ENCODE assay signal across 8 cellular contexts in genomic region chr3:129314757-129315385, GRCh38. TPM values are rescaled to one million over a fixed set of nuclear protein-coding genes. Genes with fewer than 3 reads are reported as not detected.
DNase-seq lines count a peak whose midpoint lies in the region; ATAC-seq, FAIRE-seq and TF ChIP-seq lines count a peak whose summit lies in the region.

No MANE protein-coding gene starts in this region.

- TF ChIP-seq EP300 in A549 (IDR thresholded peaks at IDR 0.05) = no peak

- FAIRE-seq in A549 (lab: Jason Lieb, UNC) = no peak

- peak; percentile 73 to 80 for DNase-seq in A549 (ENCODE audit: low read depth in 1 of 2, low spot score in 1 of 2)
- peak; percentile 60 to 91 (median 77) for DNase-seq in Peyer's patch
- peak; percentile 42 for DNase-seq in activated naive CD4-positive, alpha-beta T cell treated with anti-CD3 and anti-CD28 coated beads, Interleukin-2, amount 50 U/mL, for 16 hours
- DNase-seq in foreskin keratinocyte = peak; percentile 40 to 75
- DNase-seq in natural killer cell = peak; percentile 42
- peak; percentile 93 for DNase-seq in testis

- peaks cover 15% of the 10 kb centered on the region for H3K4me1 ChIP-seq in A549
- H3K4me1 ChIP-seq in Peyer's patch = peaks cover 3 to 24% (median 15%) of the 10 kb centered on the region in 4 donors
- peaks cover 9% of the 10 kb centered on the region for H3K4me1 ChIP-seq in foreskin keratinocyte
- peaks cover 21% of the 10 kb centered on the region for H3K4me1 ChIP-seq in testis

- POLR2A ChIA-PET in A549 (lab: Yijun Ruan, JAX) = interaction anchor here (1.5 to 2.2 kb wide), 2 partner anchors 35 to 261 kb away, joined by 3 to 6 read pairs; no protein-coding TSS in a partner anchor

- ATAC-seq in A549 (peak in 1 of 2 experiments; percentile 60; a peak in 3 of 6 replicates), GM18520 (IDR thresholded peaks at IDR 0.05; ENCODE audit: unreplicated experiment) (peak; percentile 22), foreskin keratinocyte (peak; percentile 0), natural killer cell (peak; percentile 17 to 31 (median 17))

- no peaks in the 10 kb centered on the region for H3K9me3 Mint-ChIP-seq in natural killer cell

- H3K27me3 ChIP-seq in Peyer's patch (no peaks in the 10 kb centered on the region), foreskin keratinocyte (no peaks in the 10 kb centered on the region), testis (no peaks in the 10 kb centered on the region)

- intact Hi-C loops in natural killer cell (cut with micrococcal nuclease) (no loop called here), testis (cut with DNase I; ENCODE audit: low total_unique reads) (loop anchor here (5.0 kb wide), 1 partner anchor 38 kb away; the partner anchor contains the start of gene HMCES)

- peak overlapping the region; percentile 99 for H3K4me2 ChIP-seq in A549

- under 1% methylated on average over 44 of the region's 59 CpGs for WGBS in A549 (ENCODE audit: missing lambda C conversion rate)
- 0 to 1% methylated on average over 5 to 58 of the region's 59 CpGs for WGBS in testis, 2 donors

- peak overlapping the region; percentile 97 for H3K4me3 ChIP-seq in A549
- H3K4me3 ChIP-seq in Peyer's patch = peak overlapping the region; percentile 70 to 77 (median 74)
- peak overlapping the region; percentile 68 to 93 for H3K4me3 ChIP-seq in testis

- H3K27me3 Mint-ChIP-seq in natural killer cell (ENCODE audit: low read depth in 2 of 2) = no peaks in the 10 kb centered on the region

- H3K4me3 Mint-ChIP-seq in natural killer cell = peak overlapping the region; percentile 87

- TF ChIP-seq CTCF in A549 (IDR thresholded peaks at IDR 0.05) (no peak), LNCAP (IDR thresholded peaks at IDR 0.05) (peak; percentile 25; the same call in 1 of the 2 replicates), Peyer's patch (IDR thresholded peaks at IDR 0.05) (no peak), foreskin keratinocyte (conservative IDR thresholded peaks at IDR 0.05) (peak; percentile 51), natural killer cell (IDR thresholded peaks at IDR 0.05) (no peak), testis (IDR thresholded peaks at IDR 0.05) (peak in 1 of 3 experiments; percentile 26)

- TF ChIP-seq RAD21 in A549 (conservative IDR thresholded peaks at IDR 0.05 in 1 of 2, IDR thresholded peaks at IDR 0.05 in 1 of 2) = 0 out of 5 replicates have a peak, but pooled peaks of 1 of the 2 experiments have one; percentile 9

- no peaks in the 10 kb centered on the region for H3K36me3 ChIP-seq in Peyer's patch
- no peaks in the 10 kb centered on the region for H3K36me3 ChIP-seq in testis (ENCODE audit: low read depth, missing control alignments)

- no peaks in the 10 kb centered on the region for H3K9me3 ChIP-seq in A549
- no peaks in the 10 kb centered on the region for H3K9me3 ChIP-seq in Peyer's patch
- no peaks in the 10 kb centered on the region for H3K9me3 ChIP-seq in testis

- peaks cover 24 to 60% of the 10 kb centered on the region in 2 donors for H3K4me1 Mint-ChIP-seq in natural killer cell

- H3K36me3 Mint-ChIP-seq in natural killer cell = no peaks in the 10 kb centered on the region

- TF ChIP-seq POLR2A in A549 (IDR thresholded peaks at IDR 0.05; ENCODE audit: low read length) (no peak), Peyer's patch (IDR thresholded peaks at IDR 0.05) (peak in 1 of 2 donors; percentile 15), testis (IDR thresholded peaks at IDR 0.05) (no peak)

- H3K27ac Mint-ChIP-seq in natural killer cell = peak overlapping the region; percentile 18 to 86

- H3K27ac ChIP-seq in A549 (peak overlapping the region; percentile 93 to 99), Peyer's patch (peak overlapping the region; percentile 78 to 90 (median 88)), foreskin keratinocyte (peak overlapping the region; percentile 92), testis (peak overlapping the region; percentile 89 to 91)

- CTCF ChIA-PET in A549 (lab: Yijun Ruan, JAX) = interaction anchor here (0.6 to 2.4 kb wide), 9 partner anchors 8 to 153 kb away, joined by 3 to 12 read pairs (median 4); no protein-coding TSS in a partner anchor

TF ChIP-seq in A549, 52 proteins besides CTCF, POLR2A, EP300 and RAD21:
- TF ChIP-seq E2F6 (IDR thresholded peaks at IDR 0.05; ENCODE audit: borderline replicate concordance, low read depth) (no peak), CBX2 (IDR thresholded peaks at IDR 0.05; ENCODE audit: borderline replicate concordance, low read depth) (no peak), JUN (IDR thresholded peaks at IDR 0.05) (peak in 1 of 2 experiments; percentile 48; a peak in 2 of 5 replicates), TP53 (CRISPR knock-in tag; IDR thresholded peaks at IDR 0.05) (no peak), ZFP36 (IDR thresholded peaks at IDR 0.05; ENCODE audit: borderline replicate concordance, partially characterized antibody) (no peak), REST (IDR thresholded peaks at IDR 0.05) (0 out of 2 replicates have a peak, but pooled peaks have one; percentile 28), ZNF302 (CRISPR knock-in tag; IDR thresholded peaks at IDR 0.05) (no peak), RFX5 (IDR thresholded peaks at IDR 0.05) (peak; percentile 80; the same call in 1 of the 2 replicates), MAX (IDR thresholded peaks at IDR 0.05) (0 out of 2 replicates have a peak, but pooled peaks have one; percentile 18), CBX8 (IDR thresholded peaks at IDR 0.05) (no peak), EHMT2 (IDR thresholded peaks at IDR 0.05; ENCODE audit: low read depth) (no peak), RNF2 (IDR thresholded peaks at IDR 0.05; ENCODE audit: borderline replicate concordance, low read depth) (no peak), ESRRA (IDR thresholded peaks at IDR 0.05; ENCODE audit: borderline replicate concordance, low read length) (no peak), CHD4 (IDR thresholded peaks at IDR 0.05; ENCODE audit: borderline replicate concordance) (no peak), MAZ (IDR thresholded peaks at IDR 0.05; ENCODE audit: borderline replicate concordance, low read depth, low read length) (no peak)

RNA-seq across cellular contexts. Expression of gene HMCES, which starts 36.2 kb away (rescaled TPM):
- polyA plus RNA-seq in A549 (2011; rRNA removed) = 35.2 and 38.3 TPM in 2 replicates
- polyA plus RNA-seq in A549 (2012; cell fraction: cytosol; rRNA removed) = 37.2 and 39.2 TPM in 2 replicates
- polyA plus RNA-seq in A549 (2012; cell fraction: nucleus; rRNA removed) = 18.9 and 27.4 TPM in 2 replicates
- polyA plus RNA-seq in A549 (2017; fragmentation: RNase III; extraction: RNeasy Plus Mini Kit Qiagen cat#74134 plus additional on column Dnase treatment) = 38.1 to 40.1 TPM (median 39.9 TPM) in 3 replicates
- polyA minus RNA-seq in A549 (2011; rRNA and poly(A)+ RNA removed) = 11.3 and 14.4 TPM in 2 replicates
- 10 to 100 TPM; 22.2 to 29.7 (median 24.2) TPM for total RNA-seq in Peyer's patch
- total RNA-seq in foreskin keratinocyte = 62.6 and 64.7 TPM in 2 replicates
- polyA plus RNA-seq in foreskin keratinocyte = 89.4 and 92.1 TPM in 2 replicates
- 10 to 100 TPM; 37.3 to 42.8 (median 40.9) TPM for total RNA-seq in natural killer cell
- 10 to 100 TPM; 37.8 to 41.6 TPM for total RNA-seq in testis
- 81.5 TPM for polyA plus RNA-seq in testis (ENCODE audit: insufficient read depth, low read depth, low replicate concordance)

Comparison
In these comparisons a context has a peak if more than half of its experiments do, and no peak if none do; other contexts are left out.
1. DNase-seq: peak in every context shown above with its lines; median percentile 93 in testis; 77 in Peyer's patch; 76 in A549; 58 in foreskin keratinocyte; 42 in activated naive CD4-positive, alpha-beta T cell treated with anti-CD3 and anti-CD28 coated beads, Interleukin-2, amount 50 U/mL, for 16 hours; 42 in natural killer cell.
2. CTCF ChIP-seq: peak in LNCAP (single experiment) and foreskin keratinocyte (single experiment); none in A549 (single experiment), Peyer's patch (0 of 6) and natural killer cell (single experiment).
3. Peak in every context shown above with its lines, with median percentiles within 50 percentile points of each other: H3K27ac ChIP-seq and H3K4me3 ChIP-seq.